8 cellular contexts compared by ENCODE assay signal in genomic region chr7:128035712-128036111, GRCh38. TPM values are rescaled to one million over a fixed set of nuclear protein-coding genes. Genes with fewer than 3 reads are reported as not detected.
DNase-seq lines count a peak whose midpoint lies in the region; ATAC-seq, FAIRE-seq and TF ChIP-seq lines count a peak whose summit lies in the region.

No MANE protein-coding gene starts in this region.

- H3K4me2 ChIP-seq in A549: no peak overlapping the region

- H3K4me1 ChIP-seq in A549: no peaks in the 10 kb centered on the region

- 79% methylated on average over 3 of the region's 3 CpGs for WGBS in A549 (ENCODE audit: missing lambda C conversion rate)

- CTCF ChIA-PET in A549 (lab: Yijun Ruan, JAX): interaction anchor here (1.0 to 2.3 kb wide), 7 partner anchors 10 to 180 kb away, joined by 3 to 14 read pairs (median 5); no protein-coding TSS in a partner anchor

- no peaks in the 10 kb centered on the region for H3K9me3 ChIP-seq in A549

- peak; percentile 37; the same call in 2 of the 3 replicates for TF ChIP-seq CTCF in A549 (IDR thresholded peaks at IDR 0.05)
- peak; percentile 55 for TF ChIP-seq CTCF in GM12872 (IDR thresholded peaks at IDR 0.05; ENCODE audit: insufficient read depth, low read depth, low read length)
- peak; percentile 46 for TF ChIP-seq CTCF in fibroblast of the aortic adventitia (IDR thresholded peaks at IDR 0.05; ENCODE audit: insufficient read depth, low read length)

- POLR2A ChIA-PET in A549 (lab: Yijun Ruan, JAX): no interaction called here

- no peak for TF ChIP-seq POLR2A in A549 (IDR thresholded peaks at IDR 0.05; ENCODE audit: low read length)

- peak; percentile 19 to 44 for DNase-seq in A549 (ENCODE audit: low read depth in 1 of 2, low spot score in 1 of 2)
- peak; percentile 5 for DNase-seq in NCI-H748 treated with DMSO at 0.1 percent for 48 hours (lab: John Stamatoyannopoulos, UW)
- DNase-seq in fibroblast of the aortic adventitia (ENCODE audit: low read depth): peak; percentile 14
- DNase-seq in GM19238 (ENCODE audit: insufficient read length, low spot score): no peak
- DNase-seq in cortex of kidney (lab: John Stamatoyannopoulos, UW): no peak

- no peak for FAIRE-seq in A549 (lab: Jason Lieb, UNC)

- H3K4me3 ChIP-seq in A549 (no peak overlapping the region), fibroblast of the aortic adventitia (ENCODE audit: low read depth, low read length) (no peak overlapping the region)

- TF ChIP-seq EP300 in A549 (IDR thresholded peaks at IDR 0.05): no peak

- no peak overlapping the region for H3K27ac ChIP-seq in A549

- peak; percentile 43 to 48 for TF ChIP-seq RAD21 in A549 (conservative IDR thresholded peaks at IDR 0.05 in 1 of 2, IDR thresholded peaks at IDR 0.05 in 1 of 2)

- ATAC-seq in A549 (peak; percentile 75 to 92), HG02840 (IDR thresholded peaks at IDR 0.05; ENCODE audit: low FRiP score, unreplicated experiment) (no peak), HG03571 (IDR thresholded peaks at IDR 0.05; ENCODE audit: unreplicated experiment) (no peak)

TF ChIP-seq in A549, 52 proteins besides CTCF, POLR2A, EP300 and RAD21:
- no peak for TF ChIP-seq ZFP36 (IDR thresholded peaks at IDR 0.05; ENCODE audit: borderline replicate concordance, partially characterized antibody)
- TF ChIP-seq TP53 (CRISPR knock-in tag; IDR thresholded peaks at IDR 0.05): no peak
- TF ChIP-seq MYC (IDR thresholded peaks at IDR 0.05; ENCODE audit: borderline replicate concordance, low read length): no peak
- no peak for TF ChIP-seq NR3C1 (IDR thresholded peaks at IDR 0.05)
- TF ChIP-seq REST (IDR thresholded peaks at IDR 0.05): no peak
- TF ChIP-seq ELK1 (IDR thresholded peaks at IDR 0.05; ENCODE audit: low read depth, low read length): no peak
- TF ChIP-seq HES2 (IDR thresholded peaks at IDR 0.05): no peak
- no peak for TF ChIP-seq BCL3 (IDR thresholded peaks at IDR 0.05)
- TF ChIP-seq HOXA7 (CRISPR knock-in tag; IDR thresholded peaks at IDR 0.05): no peak
- no peak for TF ChIP-seq SREBF2 (IDR thresholded peaks at IDR 0.05)
- no peak for TF ChIP-seq RFX5 (IDR thresholded peaks at IDR 0.05)
- no peak for TF ChIP-seq MAX (IDR thresholded peaks at IDR 0.05)
- no peak for TF ChIP-seq USF2 (IDR thresholded peaks at IDR 0.05)
TF ChIP-seq in A549: peak in this region for 0.

RNA-seq across cellular contexts. Expression of gene LRRC4, which starts 4.5 kb away (rescaled TPM):
- polyA plus RNA-seq in A549 (2011; rRNA removed) (not detected in 2 replicates), A549 (2017; fragmentation: RNase III; extraction: RNeasy Plus Mini Kit Qiagen cat#74134 plus additional on column Dnase treatment) (not detected in 3 replicates)
- not detected in 2 replicates for polyA plus RNA-seq in A549 (2012; cell fraction: cytosol; rRNA removed)
- not detected in 2 replicates for polyA plus RNA-seq in A549 (2012; cell fraction: nucleus; rRNA removed)
- polyA minus RNA-seq in A549 (2011; rRNA and poly(A)+ RNA removed): not detected in 2 replicates
- total RNA-seq in fibroblast of the aortic adventitia (ENCODE audit: low replicate concordance): 0.27 TPM in 1 of 2 replicates, not detected in the other

Comparison
In these comparisons a context has a peak if more than half of its experiments do, and no peak if none do; other contexts are left out.
1. ATAC-seq: peak in A549 (2 of 2); none in HG02840 (single experiment) and HG03571 (single experiment).
2. DNase-seq: peak in A549 (2 of 2), NCI-H748 treated with DMSO at 0.1 percent for 48 hours (single experiment) and fibroblast of the aortic adventitia (single experiment); none in GM19238 (single experiment) and cortex of kidney (single experiment).
3. Peak in every context shown above with its lines, with median percentiles within 50 percentile points of each other: CTCF ChIP-seq.